ENCODE assay signal across 8 cellular contexts in genomic region chr12:55742719-55743130, GRCh38. TPM values are rescaled to one million over a fixed set of nuclear protein-coding genes. Genes with fewer than 3 reads are reported as not detected.
DNase-seq lines count a peak whose midpoint lies in the region; ATAC-seq and TF ChIP-seq lines count a peak whose summit lies in the region.

GDF11 (plus strand) TSS chr12:55743122; CDS start chr12:55743317, 195 bp downstream.

- TF ChIP-seq CTCF in fibroblast of villous mesenchyme (IDR thresholded peaks at IDR 0.05; ENCODE audit: insufficient read depth, low read depth, low read length) (no peak), natural killer cell (IDR thresholded peaks at IDR 0.05) (no peak)

- H3K4me3 ChIP-seq in Karpas-422 (ENCODE audit: low read length) (peak within 1 kb of the TSS; percentile 86), fibroblast of villous mesenchyme (ENCODE audit: low read depth, low read length) (peak within 1 kb of the TSS; percentile 65), stomach smooth muscle (ENCODE audit: low read length in 2 of 2) (peak within 1 kb of the TSS; percentile 73 to 82)

- H3K9me3 ChIP-seq in Karpas-422 (ENCODE audit: low read length) = no peaks in the 10 kb centered on the region
- H3K9me3 ChIP-seq in stomach smooth muscle (ENCODE audit: control insufficient read depth in 2 of 2, low read length in 2 of 2) = no peaks in the 10 kb centered on the region

- H3K27ac Mint-ChIP-seq in activated T-helper 2 cell treated with anti-CD3 and anti-CD28 coated beads, Interferon-gamma antibody, Interleukin-2, Interleukin-4, amounts not matched to agents 10 μg/mL and 5 μg/mL and 100 μg/mL, durations not matched to agents 14 hours and 24 hours and 36 hours = peak within 1 kb of the TSS; percentile 77
- peak within 1 kb of the TSS; percentile 50 to 69 for H3K27ac Mint-ChIP-seq in natural killer cell

- no peaks in the 10 kb centered on the region for H3K9me3 Mint-ChIP-seq in activated T-helper 2 cell treated with anti-CD3 and anti-CD28 coated beads, Interferon-gamma antibody, Interleukin-2, Interleukin-4, amounts not matched to agents 10 μg/mL and 5 μg/mL and 100 μg/mL, durations not matched to agents 14 hours and 24 hours and 36 hours
- H3K9me3 Mint-ChIP-seq in natural killer cell = no peaks in the 10 kb centered on the region

- H3K4me3 Mint-ChIP-seq in activated T-helper 2 cell treated with anti-CD3 and anti-CD28 coated beads, Interferon-gamma antibody, Interleukin-2, Interleukin-4, amounts not matched to agents 10 μg/mL and 5 μg/mL and 100 μg/mL, durations not matched to agents 14 hours and 24 hours and 36 hours (ENCODE audit: low read depth) = peak within 1 kb of the TSS; percentile 86
- H3K4me3 Mint-ChIP-seq in natural killer cell = peak within 1 kb of the TSS; percentile 92

- no peaks in the 10 kb centered on the region for H3K27me3 ChIP-seq in Karpas-422 (ENCODE audit: low read length)
- H3K27me3 ChIP-seq in stomach smooth muscle (ENCODE audit: control insufficient read depth in 1 of 2, insufficient read depth in 2 of 2, low read length in 2 of 2) = no peaks in the 10 kb centered on the region

- peaks cover 14% of the 10 kb centered on the region for H4K20me1 ChIP-seq in Karpas-422 (ENCODE audit: insufficient read depth, low read depth, low read length)

- H3K9ac ChIP-seq in Karpas-422 (ENCODE audit: low read length) (peak within 1 kb of the TSS; percentile 77), stomach smooth muscle (ENCODE audit: low read length in 2 of 2) (peak within 1 kb of the TSS; percentile 72 to 74)

- peaks cover 39% of the 10 kb centered on the region for H3K4me1 Mint-ChIP-seq in activated T-helper 2 cell treated with anti-CD3 and anti-CD28 coated beads, Interferon-gamma antibody, Interleukin-2, Interleukin-4, amounts not matched to agents 10 μg/mL and 5 μg/mL and 100 μg/mL, durations not matched to agents 14 hours and 24 hours and 36 hours (ENCODE audit: low read depth)
- peaks cover 42 to 47% of the 10 kb centered on the region in 2 donors for H3K4me1 Mint-ChIP-seq in natural killer cell

- no peak within 1 kb of the TSS for H3K27ac ChIP-seq in Karpas-422 (ENCODE audit: low read length)
- H3K27ac ChIP-seq in stomach smooth muscle (ENCODE audit: low read length) = peak within 1 kb of the TSS; percentile 62

- ATAC-seq in GM19351 (IDR thresholded peaks at IDR 0.05; ENCODE audit: unreplicated experiment) = peak; percentile 39
- peak; percentile 64 to 74 (median 69) for ATAC-seq in natural killer cell

- H3K9me2 ChIP-seq in Karpas-422 (replicated peaks; ENCODE audit: insufficient read depth, low read length) = no peaks in the 10 kb centered on the region

- H3K4me1 ChIP-seq in Karpas-422 (ENCODE audit: low read length) = peaks cover 56% of the 10 kb centered on the region
- peaks cover 35% of the 10 kb centered on the region for H3K4me1 ChIP-seq in stomach smooth muscle (ENCODE audit: control insufficient read depth, insufficient read depth, low read length)

- peaks cover 9% of the 10 kb centered on the region for H3K36me3 Mint-ChIP-seq in activated T-helper 2 cell treated with anti-CD3 and anti-CD28 coated beads, Interferon-gamma antibody, Interleukin-2, Interleukin-4, amounts not matched to agents 10 μg/mL and 5 μg/mL and 100 μg/mL, durations not matched to agents 14 hours and 24 hours and 36 hours (ENCODE audit: low read depth)
- no peaks in the 10 kb centered on the region for H3K36me3 Mint-ChIP-seq in natural killer cell

- H2AFZ ChIP-seq in Karpas-422 (ENCODE audit: low read length) = peak within 1 kb of the TSS; percentile 54; the same call in 1 of the 2 replicates

- peak; percentile 55 to 58 for DNase-seq in AML-193 (lab: John Stamatoyannopoulos, UW)
- peak; percentile 88 for DNase-seq in Karpas-422
- DNase-seq in RKO (ENCODE audit: low spot score) = peak; percentile 81
- peak; percentile 71 for DNase-seq in activated T-helper 2 cell treated with anti-CD3 and anti-CD28 coated beads, Interferon-gamma antibody, Interleukin-2, Interleukin-4, amounts not matched to agents 10 μg/mL and 5 μg/mL and 100 μg/mL, durations not matched to agents 14 hours and 24 hours and 36 hours (ENCODE audit: low spot score)
- DNase-seq in fibroblast of villous mesenchyme (ENCODE audit: low read depth) = peak; percentile 73
- peak; percentile 59 for DNase-seq in natural killer cell

- H3K36me3 ChIP-seq in Karpas-422 (ENCODE audit: insufficient read depth, low read length) (no peaks in the 10 kb centered on the region), stomach smooth muscle (ENCODE audit: control insufficient read depth in 2 of 2, insufficient read depth in 2 of 2, low read length in 2 of 2) (no peaks in the 10 kb centered on the region)

- H3K27me3 Mint-ChIP-seq in activated T-helper 2 cell treated with anti-CD3 and anti-CD28 coated beads, Interferon-gamma antibody, Interleukin-2, Interleukin-4, amounts not matched to agents 10 μg/mL and 5 μg/mL and 100 μg/mL, durations not matched to agents 14 hours and 24 hours and 36 hours (ENCODE audit: low read depth) = no peaks in the 10 kb centered on the region
- no peaks in the 10 kb centered on the region for H3K27me3 Mint-ChIP-seq in natural killer cell (ENCODE audit: low read depth in 2 of 2)

- H3K4me2 ChIP-seq in Karpas-422 (ENCODE audit: low read depth, low read length, poor library complexity, severe bottlenecking) = peak within 1 kb of the TSS; percentile 98

- peaks cover 9% of the 10 kb centered on the region for H3K79me2 ChIP-seq in Karpas-422 (ENCODE audit: low read length)

- intact Hi-C loops in activated T-helper 2 cell treated with anti-CD3 and anti-CD28 coated beads, Interferon-gamma antibody, Interleukin-2, Interleukin-4, amounts not matched to agents 10 μg/mL and 5 μg/mL and 100 μg/mL, durations not matched to agents 14 hours and 24 hours and 36 hours (cut with micrococcal nuclease) = loop anchor here (1.0 to 2.0 kb wide), 3 partner anchors 14 to 55 kb away; partner anchors contain the start of gene CD63
- intact Hi-C loops in natural killer cell (cut with micrococcal nuclease) = loop anchor here (2.0 to 5.0 kb wide), 2 partner anchors 185 to 722 kb away; partner anchors contain the start of gene PYM1

RNA-seq across cellular contexts. Expression of gene GDF11, which starts in this region (rescaled TPM):
- total RNA-seq in Karpas-422 (2014; rRNA removed; shearing (Covaris generic); ENCODE audit: low replicate concordance) = 2.9 and 7.8 TPM in 2 replicates
- total RNA-seq in activated T-helper 2 cell treated with anti-CD3 and anti-CD28 coated beads, Interferon-gamma antibody, Interleukin-2, Interleukin-4, amounts not matched to agents 10 μg/mL and 5 μg/mL and 100 μg/mL, durations not matched to agents 14 hours and 24 hours and 36 hours = 15.3 and 15.4 TPM in 2 replicates
- total RNA-seq in fibroblast of villous mesenchyme (3.9 and 6.5 TPM in 2 replicates), natural killer cell (10 to 100 TPM in 2 of 3 donors, 1 to 10 TPM in 1; 9.2 to 12.1 (median 10.2) TPM)
